ENCODE assay signal across 20 cellular contexts in genomic region chr10:26699631-26700030, GRCh38. TPM values are rescaled to one million over a fixed set of nuclear protein-coding genes. Genes with fewer than 3 reads are reported as not detected.
DNase-seq lines count a peak whose midpoint lies in the region; ATAC-seq and TF ChIP-seq lines count a peak whose summit lies in the region.
"Had no signal": no experiment of that assay in that cellular context is flagged by ENCODE, and none has a peak within 500 bp of the region (broad histone marks: within the 10 kb centered on the region; RNA-seq: fewer than 3 reads in every experiment).

No MANE protein-coding gene starts in this region.

- no peak for TF ChIP-seq CTCF in type B pancreatic cell (conservative IDR thresholded peaks at IDR 0.05)

- no peaks in the 10 kb centered on the region for H3K9me3 Mint-ChIP-seq in stimulated activated naive CD8-positive, alpha-beta T cell treated with anti-CD3 and anti-CD28 coated beads, Interleukin-15, Interleukin-2, amounts not matched to agents 100 ng/mL and 50 ng/mL, for 24 hours
- no peaks in the 10 kb centered on the region for H3K9me3 Mint-ChIP-seq in IgD-negative memory B cell
- H3K9me3 Mint-ChIP-seq in activated naive CD8-positive, alpha-beta T cell treated with anti-CD3 and anti-CD28 coated beads, Interleukin-2, amount 50 U/mL, for 24 hours: no peaks in the 10 kb centered on the region
- H3K9me3 Mint-ChIP-seq in type B pancreatic cell: no peaks in the 10 kb centered on the region

- no peak for ATAC-seq in stimulated activated naive CD8-positive, alpha-beta T cell treated with anti-CD3 and anti-CD28 coated beads, Interleukin-15, Interleukin-2, amounts not matched to agents 100 U/mL and 50 U/mL, for 24 hours
- no peak for ATAC-seq in activated naive CD8-positive, alpha-beta T cell treated with anti-CD3 and anti-CD28 coated beads, Interleukin-2, amount 50 U/mL, for 24 hours
- ATAC-seq in HG02798 (IDR thresholded peaks at IDR 0.05; ENCODE audit: poor library complexity, unreplicated experiment): no peak
- ATAC-seq in GM21515 (IDR thresholded peaks at IDR 0.05; ENCODE audit: unreplicated experiment): no peak
- ATAC-seq in GM19035 (IDR thresholded peaks at IDR 0.05; ENCODE audit: unreplicated experiment): no peak

- H3K27ac Mint-ChIP-seq in stimulated activated naive CD8-positive, alpha-beta T cell treated with anti-CD3 and anti-CD28 coated beads, Interleukin-15, Interleukin-2, amounts not matched to agents 100 ng/mL and 50 ng/mL, for 24 hours: peak overlapping the region; percentile 16
- H3K27ac Mint-ChIP-seq in IgD-negative memory B cell: no peak overlapping the region
- no peak overlapping the region for H3K27ac Mint-ChIP-seq in activated naive CD8-positive, alpha-beta T cell treated with anti-CD3 and anti-CD28 coated beads, Interleukin-2, amount 50 U/mL, for 24 hours
- H3K27ac Mint-ChIP-seq in type B pancreatic cell: no peak overlapping the region
- H3K27ac Mint-ChIP-seq: endodermal cell had no signal

- peaks cover 57% of the 10 kb centered on the region for H3K36me3 Mint-ChIP-seq in stimulated activated naive CD8-positive, alpha-beta T cell treated with anti-CD3 and anti-CD28 coated beads, Interleukin-15, Interleukin-2, amounts not matched to agents 100 ng/mL and 50 ng/mL, for 24 hours (ENCODE audit: low read depth)
- H3K36me3 Mint-ChIP-seq in IgD-negative memory B cell (peaks cover 6% of the 10 kb centered on the region), type B pancreatic cell (peaks cover 17% of the 10 kb centered on the region)
- peaks cover 54% of the 10 kb centered on the region for H3K36me3 Mint-ChIP-seq in activated naive CD8-positive, alpha-beta T cell treated with anti-CD3 and anti-CD28 coated beads, Interleukin-2, amount 50 U/mL, for 24 hours (ENCODE audit: low read depth)

- no peaks in the 10 kb centered on the region for H3K27me3 Mint-ChIP-seq in stimulated activated naive CD8-positive, alpha-beta T cell treated with anti-CD3 and anti-CD28 coated beads, Interleukin-15, Interleukin-2, amounts not matched to agents 100 ng/mL and 50 ng/mL, for 24 hours
- H3K27me3 Mint-ChIP-seq in IgD-negative memory B cell: no peaks in the 10 kb centered on the region
- H3K27me3 Mint-ChIP-seq in activated naive CD8-positive, alpha-beta T cell treated with anti-CD3 and anti-CD28 coated beads, Interleukin-2, amount 50 U/mL, for 24 hours: no peaks in the 10 kb centered on the region
- peaks cover 2% of the 10 kb centered on the region for H3K27me3 Mint-ChIP-seq in type B pancreatic cell

- H3K4me1 Mint-ChIP-seq in stimulated activated naive CD8-positive, alpha-beta T cell treated with anti-CD3 and anti-CD28 coated beads, Interleukin-15, Interleukin-2, amounts not matched to agents 100 ng/mL and 50 ng/mL, for 24 hours (ENCODE audit: low read depth): peaks cover 40% of the 10 kb centered on the region
- H3K4me1 Mint-ChIP-seq in IgD-negative memory B cell (peaks cover 12 to 20% (median 18%) of the 10 kb centered on the region in 3 donors), type B pancreatic cell (ENCODE audit: unreplicated experiment) (peaks cover 9% of the 10 kb centered on the region)
- peaks cover 35% of the 10 kb centered on the region for H3K4me1 Mint-ChIP-seq in activated naive CD8-positive, alpha-beta T cell treated with anti-CD3 and anti-CD28 coated beads, Interleukin-2, amount 50 U/mL, for 24 hours

- DNase-seq in stimulated activated naive CD8-positive, alpha-beta T cell treated with anti-CD3 and anti-CD28 coated beads, Interleukin-15, Interleukin-2, amounts not matched to agents 100 U/mL and 50 U/mL, for 24 hours: no peak
- DNase-seq in activated naive CD8-positive, alpha-beta T cell treated with anti-CD3 and anti-CD28 coated beads, Interleukin-2, amount 50 U/mL, for 24 hours: no peak
- DNase-seq in type B pancreatic cell (ENCODE audit: extremely low spot score, unreplicated experiment): no peak
- DNase-seq: activated CD4-positive, CD25-positive, alpha-beta regulatory T cell; COR-L47; endodermal cell; esophagus squamous epithelium; IMR-90; islet precursor cell; NCI-H1694; NCI-H2171 treated with DMSO at 0.1 percent for 48 hours; NCI-H524 treated with DMSO at 0.1 percent for 48 hours; SK-N-SH; stimulated activated naive CD4-positive, alpha-beta T cell; T1000 had no signal

- peak overlapping the region; percentile 96 for H3K4me3 Mint-ChIP-seq in stimulated activated naive CD8-positive, alpha-beta T cell treated with anti-CD3 and anti-CD28 coated beads, Interleukin-15, Interleukin-2, amounts not matched to agents 100 ng/mL and 50 ng/mL, for 24 hours
- peak overlapping the region in 3 of 4 donors; percentile 21 to 88 (median 79) for H3K4me3 Mint-ChIP-seq in IgD-negative memory B cell
- H3K4me3 Mint-ChIP-seq in activated naive CD8-positive, alpha-beta T cell treated with anti-CD3 and anti-CD28 coated beads, Interleukin-2, amount 50 U/mL, for 24 hours: peak overlapping the region; percentile 100
- H3K4me3 Mint-ChIP-seq in type B pancreatic cell: peak overlapping the region; percentile 63

RNA-seq across cellular contexts. Expression of gene PDSS1, which starts 2.1 kb away (rescaled TPM):
- polyA plus RNA-seq in IgD-negative memory B cell: 2.8 TPM
- total RNA-seq in type B pancreatic cell (ENCODE audit: low replicate concordance): 13.6 and 14.1 TPM in 2 replicates
